In the genomic region with DNA sequence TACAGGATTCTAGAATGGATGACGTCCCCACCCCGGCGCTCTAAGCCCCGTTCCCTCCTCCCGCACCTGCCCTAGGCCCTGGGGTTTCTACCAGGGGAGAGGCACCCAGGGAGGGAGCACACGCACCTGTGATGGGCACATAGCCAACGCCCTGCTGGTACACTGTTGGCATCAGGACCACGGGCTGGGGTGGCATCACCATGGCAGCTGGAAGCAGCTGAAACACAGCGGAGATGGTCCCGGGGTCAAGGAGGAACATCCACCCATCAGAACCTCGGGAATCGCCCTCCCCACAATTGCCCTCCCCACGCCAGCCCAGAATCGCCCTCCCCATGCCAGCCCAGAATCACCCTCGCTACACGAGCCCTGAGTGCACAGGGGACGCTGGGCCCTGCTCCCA, we compare ENCODE assay signal across 32 cellular contexts.
"Had no signal": no experiment of that assay in that cellular context is flagged by ENCODE, and none has a peak within 500 bp of the region (broad histone marks: within the 10 kb centered on the region; RNA-seq: fewer than 3 reads in every experiment).

No MANE protein-coding gene starts in this region.

- H3K36me3 Mint-ChIP-seq: activated naive CD4-positive, alpha-beta T cell treated with anti-CD3 and anti-CD28 coated beads, Interleukin-2, amount 50 U/mL, for 24 hours had no signal

- H3K27ac Mint-ChIP-seq: activated CD4-positive, alpha-beta T cell treated with anti-CD3 and anti-CD28 coated beads, Interleukin-2, amount 10 ng/mL, durations not matched to agents 7 days and 5 days; activated CD8-positive, alpha-beta T cell treated with anti-CD3 and anti-CD28 coated beads, Interleukin-2, amount 10 ng/mL, durations not matched to agents 7 days and 5 days; activated naive CD4-positive, alpha-beta T cell treated with anti-CD3 and anti-CD28 coated beads, Interleukin-2, amount 50 U/mL, for 24 hours; activated naive CD8-positive, alpha-beta T cell treated with anti-CD3 and anti-CD28 coated beads, Interleukin-2, amount 10 ng/mL, durations not matched to agents 7 days and 5 days; activated T-cell treated with anti-CD3 and anti-CD28 coated beads, Interleukin-2, amount 50 U/mL, for 24 hours; activated T-helper 2 cell treated with anti-CD3 and anti-CD28 coated beads, Interferon-gamma antibody, Interleukin-2, Interleukin-4, amounts not matched to agents 10 μg/mL and 5 μg/mL and 100 μg/mL, durations not matched to agents 14 hours and 24 hours and 36 hours; T-helper 1 cell treated with Interleukin-12 subunit alpha and Interleukin-12 subunit beta and Interleukin-4 antibody, amounts not matched to agents 30 μg/mL and 1 μg/mL, for 36 hours; T-helper 2 cell treated with Interferon-gamma antibody and Interleukin-4, amounts not matched to agents 5 μg/mL and 100 μg/mL, for 36 hours had no signal

- H3K27ac ChIP-seq: ascending aorta, PC-9, SJSA1 had no signal

- DNase-seq: activated CD4-positive, alpha-beta T cell treated with anti-CD3 and anti-CD28 coated beads, Interleukin-2, amount 10 ng/mL, durations not matched to agents 7 days and 5 days; activated CD4-positive, alpha-beta T cell treated with anti-CD3 and anti-CD28 coated beads, Interleukin-2, amount 50 U/mL, for 48 hours; activated CD8-positive, alpha-beta T cell treated with anti-CD3 and anti-CD28 coated beads, Interleukin-2, amount 10 ng/mL, durations not matched to agents 7 days and 5 days; activated gamma-delta T cell; activated naive CD4-positive, alpha-beta T cell treated with Interleukin-2 at 50 U/mL for 16 hours; activated naive CD8-positive, alpha-beta T cell treated with anti-CD3 and anti-CD28 coated beads, Interleukin-2, amount 10 ng/mL, durations not matched to agents 7 days and 5 days; activated T-cell treated with anti-CD3 and anti-CD28 coated beads, Interleukin-2, amount 50 U/mL, for 24 hours; amygdala; Kasumi-1; KG1; MG63; NCI-H1048; NCI-H1105 treated with DMSO at 0.1 percent for 48 hours; NCI-H1436; NCI-H1694; NCI-H1930; NCI-H2081 treated with DMSO at 0.1 percent for 48 hours; NCI-H226; NCI-H446 treated with DMSO at 0.1 percent for 48 hours; NCI-H524; NCI-H69; NCI-H82; NK-92 treated with Interleukin-12 subunit alpha and Interleukin-12 subunit beta, amount 100 ng/mL, for 24 hours; PC-9; SHP77 treated with DMSO at 0.1 percent for 48 hours; SK-N-SH had no signal

- H3K27me3 Mint-ChIP-seq: activated CD4-positive, alpha-beta T cell treated with anti-CD3 and anti-CD28 coated beads, Interleukin-2, amount 10 ng/mL, durations not matched to agents 7 days and 5 days; activated naive CD4-positive, alpha-beta T cell treated with anti-CD3 and anti-CD28 coated beads, Interleukin-2, amount 50 U/mL, for 24 hours; activated naive CD8-positive, alpha-beta T cell treated with anti-CD3 and anti-CD28 coated beads, Interleukin-2, amount 10 ng/mL, durations not matched to agents 7 days and 5 days; activated T-cell treated with anti-CD3 and anti-CD28 coated beads, Interleukin-2, amount 50 U/mL, for 24 hours had no signal

- ATAC-seq: activated CD8-positive, alpha-beta T cell treated with anti-CD3 and anti-CD28 coated beads, Interleukin-2, amount 10 ng/mL, durations not matched to agents 7 days and 5 days had no signal

- H3K27me3 ChIP-seq: ascending aorta, MG63, SJSA1 had no signal

- H3K4me3 ChIP-seq: ascending aorta, MG63, PC-9, SJSA1 had no signal

- H3K9me3 Mint-ChIP-seq: activated CD4-positive, alpha-beta T cell treated with anti-CD3 and anti-CD28 coated beads, Interleukin-2, amount 10 ng/mL, durations not matched to agents 7 days and 5 days; activated naive CD4-positive, alpha-beta T cell treated with anti-CD3 and anti-CD28 coated beads, Interleukin-2, amount 50 U/mL, for 24 hours; activated naive CD8-positive, alpha-beta T cell treated with anti-CD3 and anti-CD28 coated beads, Interleukin-2, amount 10 ng/mL, durations not matched to agents 7 days and 5 days; activated T-cell treated with anti-CD3 and anti-CD28 coated beads, Interleukin-2, amount 50 U/mL, for 24 hours; activated T-helper 2 cell treated with anti-CD3 and anti-CD28 coated beads, Interferon-gamma antibody, Interleukin-2, Interleukin-4, amounts not matched to agents 10 μg/mL and 5 μg/mL and 100 μg/mL, durations not matched to agents 14 hours and 24 hours and 36 hours; T-helper 1 cell treated with Interleukin-12 subunit alpha and Interleukin-12 subunit beta and Interleukin-4 antibody, amounts not matched to agents 30 μg/mL and 1 μg/mL, for 36 hours; T-helper 2 cell treated with Interferon-gamma antibody and Interleukin-4, amounts not matched to agents 5 μg/mL and 100 μg/mL, for 36 hours had no signal

- H3K9me3 ChIP-seq: ascending aorta, MG63, SJSA1, SK-N-SH had no signal

- H3K4me3 Mint-ChIP-seq: activated CD4-positive, alpha-beta T cell treated with anti-CD3 and anti-CD28 coated beads, Interleukin-2, amount 10 ng/mL, durations not matched to agents 7 days and 5 days; activated CD8-positive, alpha-beta T cell treated with anti-CD3 and anti-CD28 coated beads, Interleukin-2, amount 10 ng/mL, durations not matched to agents 7 days and 5 days; activated naive CD4-positive, alpha-beta T cell treated with anti-CD3 and anti-CD28 coated beads, Interleukin-2, amount 50 U/mL, for 24 hours; activated naive CD8-positive, alpha-beta T cell treated with anti-CD3 and anti-CD28 coated beads, Interleukin-2, amount 10 ng/mL, durations not matched to agents 7 days and 5 days; activated T-cell treated with anti-CD3 and anti-CD28 coated beads, Interleukin-2, amount 50 U/mL, for 24 hours; T-helper 1 cell treated with Interleukin-12 subunit alpha and Interleukin-12 subunit beta and Interleukin-4 antibody, amounts not matched to agents 30 μg/mL and 1 μg/mL, for 36 hours; T-helper 2 cell treated with Interferon-gamma antibody and Interleukin-4, amounts not matched to agents 5 μg/mL and 100 μg/mL, for 36 hours had no signal

- H3K4me1 ChIP-seq: ascending aorta, SJSA1 had no signal

- H3K4me1 Mint-ChIP-seq: activated CD4-positive, alpha-beta T cell treated with anti-CD3 and anti-CD28 coated beads, Interleukin-2, amount 10 ng/mL, durations not matched to agents 7 days and 5 days; activated naive CD4-positive, alpha-beta T cell treated with anti-CD3 and anti-CD28 coated beads, Interleukin-2, amount 50 U/mL, for 24 hours; activated naive CD8-positive, alpha-beta T cell treated with anti-CD3 and anti-CD28 coated beads, Interleukin-2, amount 10 ng/mL, durations not matched to agents 7 days and 5 days had no signal
